In the genomic region with DNA sequence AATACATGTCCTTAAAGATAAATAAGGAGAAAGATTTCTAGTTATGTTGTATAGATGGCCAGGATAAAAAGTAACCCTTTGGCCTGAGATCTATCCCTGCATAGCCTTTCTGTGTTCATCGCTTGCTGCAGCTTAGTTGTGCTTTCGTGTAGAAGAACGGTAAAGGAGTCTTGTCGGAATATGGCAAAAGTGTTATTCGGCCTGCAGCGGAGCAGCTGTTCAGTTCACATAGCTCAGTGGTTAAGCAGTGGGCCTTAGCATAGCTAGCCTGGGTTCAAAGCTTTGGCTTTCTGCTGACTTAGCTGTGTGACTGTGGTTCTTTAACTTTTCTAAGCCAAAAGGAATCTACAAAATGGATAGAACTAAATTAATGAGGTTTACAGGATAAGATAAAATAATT, we compare ENCODE assay signal across 19 cellular contexts. TPM values are rescaled to one million over a fixed set of nuclear protein-coding genes. Genes with fewer than 3 reads are reported as not detected.
DNase-seq lines count a peak whose midpoint lies in the region; ATAC-seq and TF ChIP-seq lines count a peak whose summit lies in the region.
"Had no signal": no experiment of that assay in that cellular context is flagged by ENCODE, and none has a peak within 500 bp of the region (broad histone marks: within the 10 kb centered on the region; RNA-seq: fewer than 3 reads in every experiment).

No MANE protein-coding gene starts in this region.

- peak overlapping the region; percentile 21 for H3K27ac Mint-ChIP-seq in stimulated activated naive CD8-positive, alpha-beta T cell treated with anti-CD3 and anti-CD28 coated beads, Interleukin-15, Interleukin-2, amounts not matched to agents 100 ng/mL and 50 ng/mL, for 24 hours
- no peak overlapping the region for H3K27ac Mint-ChIP-seq in stimulated activated naive CD8-positive, alpha-beta T cell treated with anti-CD3 and anti-CD28 coated beads, Interleukin-15, amount 100 ng/mL, for 72 hours
- H3K27ac Mint-ChIP-seq in mesothelial cell of epicardium (peak overlapping the region; percentile 39), neural progenitor cell (no peak overlapping the region)
- H3K27ac Mint-ChIP-seq: IgD-negative memory B cell had no signal

- ATAC-seq in stimulated activated naive CD8-positive, alpha-beta T cell treated with anti-CD3 and anti-CD28 coated beads, Interleukin-15, amount 100 ng/mL, for 72 hours = no peak
- peak in 2 of 4 donors; percentile 46 to 60 for ATAC-seq in psoas muscle
- no peak for ATAC-seq in left lung

- no peaks in the 10 kb centered on the region for H3K79me2 ChIP-seq in neural progenitor cell (ENCODE audit: low read depth)

- H2AFZ ChIP-seq in neural progenitor cell (replicated peaks) = no peak overlapping the region

- no peaks in the 10 kb centered on the region for H3K9me3 Mint-ChIP-seq in stimulated activated naive CD8-positive, alpha-beta T cell treated with anti-CD3 and anti-CD28 coated beads, Interleukin-15, Interleukin-2, amounts not matched to agents 100 ng/mL and 50 ng/mL, for 24 hours
- no peaks in the 10 kb centered on the region for H3K9me3 Mint-ChIP-seq in stimulated activated naive CD8-positive, alpha-beta T cell treated with anti-CD3 and anti-CD28 coated beads, Interleukin-15, amount 100 ng/mL, for 72 hours
- H3K9me3 Mint-ChIP-seq in mesothelial cell of epicardium (no peaks in the 10 kb centered on the region), neural progenitor cell (no peaks in the 10 kb centered on the region)
- H3K9me3 Mint-ChIP-seq: IgD-negative memory B cell had no signal

- intact Hi-C loops in psoas muscle (cut with DNase I) (loop anchor here in 1 of 2 donors (10.0 kb wide), 1 partner anchor 52 kb away; the partner anchor contains the start of gene MALT1), left lung (cut with DNase I) (no loop called here)

- H3K4me3 Mint-ChIP-seq in stimulated activated naive CD8-positive, alpha-beta T cell treated with anti-CD3 and anti-CD28 coated beads, Interleukin-15, Interleukin-2, amounts not matched to agents 100 ng/mL and 50 ng/mL, for 24 hours = no peak overlapping the region
- no peak overlapping the region for H3K4me3 Mint-ChIP-seq in stimulated activated naive CD8-positive, alpha-beta T cell treated with anti-CD3 and anti-CD28 coated beads, Interleukin-15, amount 100 ng/mL, for 72 hours
- H3K4me3 Mint-ChIP-seq in mesothelial cell of epicardium (no peak overlapping the region), neural progenitor cell (no peak overlapping the region)
- H3K4me3 Mint-ChIP-seq: IgD-negative memory B cell had no signal

- H3K27ac ChIP-seq in psoas muscle (peak overlapping the region; percentile 63), neural progenitor cell (no peak overlapping the region), left lung (no peak overlapping the region)
- H3K27ac ChIP-seq: C4-2B, SJCRH30 had no signal

- H3K27me3 ChIP-seq in psoas muscle (ENCODE audit: insufficient read depth in 3 of 3, low read length in 2 of 3) (no peaks in the 10 kb centered on the region), neural progenitor cell (no peaks in the 10 kb centered on the region), left lung (no peaks in the 10 kb centered on the region)
- H3K27me3 ChIP-seq: SJCRH30 had no signal

- H3F3A ChIP-seq in neural progenitor cell (ENCODE audit: low read depth) = no peaks in the 10 kb centered on the region

- no peak overlapping the region for H3K4me3 ChIP-seq in psoas muscle
- no peak overlapping the region for H3K4me3 ChIP-seq in neural progenitor cell
- H3K4me3 ChIP-seq in left lung = no peak overlapping the region
- H3K4me3 ChIP-seq: SJCRH30 had no signal

- peaks cover 54% of the 10 kb centered on the region for H3K36me3 Mint-ChIP-seq in stimulated activated naive CD8-positive, alpha-beta T cell treated with anti-CD3 and anti-CD28 coated beads, Interleukin-15, Interleukin-2, amounts not matched to agents 100 ng/mL and 50 ng/mL, for 24 hours (ENCODE audit: low read depth)
- peaks cover 27% of the 10 kb centered on the region for H3K36me3 Mint-ChIP-seq in mesothelial cell of epicardium
- peaks cover 22% of the 10 kb centered on the region for H3K36me3 Mint-ChIP-seq in neural progenitor cell

- no peaks in the 10 kb centered on the region for H4K20me1 ChIP-seq in neural progenitor cell (ENCODE audit: low read depth)

- no peak for DNase-seq in stimulated activated naive CD8-positive, alpha-beta T cell treated with anti-CD3 and anti-CD28 coated beads, Interleukin-15, amount 100 ng/mL, for 72 hours
- DNase-seq in mesothelial cell of epicardium (ENCODE audit: low spot score in 2 of 2, unreplicated experiment in 2 of 2) = no peak
- DNase-seq in psoas muscle = no peak
- DNase-seq in neural progenitor cell (ENCODE audit: low spot score) = no peak
- DNase-seq in NCI-H2081 (lab: John Stamatoyannopoulos, UW) = no peak
- no peak for DNase-seq in left lung
- DNase-seq: AML-193, EL, GF-D8, MV-4-11, NCI-H1105 treated with DMSO at 0.1 percent for 48 hours, NCI-H2029 treated with DMSO at 0.1 percent for 48 hours, NCI-H2171 treated with DMSO at 0.1 percent for 48 hours, NCI-H524 treated with DMSO at 0.1 percent for 48 hours, OCI-M1 had no signal

- no peaks in the 10 kb centered on the region for H3K27me3 Mint-ChIP-seq in stimulated activated naive CD8-positive, alpha-beta T cell treated with anti-CD3 and anti-CD28 coated beads, Interleukin-15, Interleukin-2, amounts not matched to agents 100 ng/mL and 50 ng/mL, for 24 hours
- no peaks in the 10 kb centered on the region for H3K27me3 Mint-ChIP-seq in stimulated activated naive CD8-positive, alpha-beta T cell treated with anti-CD3 and anti-CD28 coated beads, Interleukin-15, amount 100 ng/mL, for 72 hours
- no peaks in the 10 kb centered on the region for H3K27me3 Mint-ChIP-seq in mesothelial cell of epicardium (ENCODE audit: low read depth)
- no peaks in the 10 kb centered on the region for H3K27me3 Mint-ChIP-seq in neural progenitor cell (ENCODE audit: insufficient read depth, low read depth)
- H3K27me3 Mint-ChIP-seq: IgD-negative memory B cell had no signal

- no peak overlapping the region for H3K4me2 ChIP-seq in neural progenitor cell

- TF ChIP-seq CTCF in mesothelial cell of epicardium (IDR thresholded peaks at IDR 0.05; ENCODE audit: unreplicated experiment) = no peak
- TF ChIP-seq CTCF in psoas muscle (IDR thresholded peaks at IDR 0.05) = no peak
- TF ChIP-seq CTCF in neural progenitor cell (IDR thresholded peaks at IDR 0.05) = no peak
- no peak for TF ChIP-seq CTCF in left lung (IDR thresholded peaks at IDR 0.05)

- H3K9me3 ChIP-seq in psoas muscle = peaks cover 5% of the 10 kb centered on the region
- H3K9me3 ChIP-seq in neural progenitor cell (ENCODE audit: low read depth) = no peaks in the 10 kb centered on the region
- no peaks in the 10 kb centered on the region for H3K9me3 ChIP-seq in left lung
- H3K9me3 ChIP-seq: SJCRH30 had no signal

- H3K4me1 ChIP-seq in psoas muscle (peaks cover 16% of the 10 kb centered on the region), neural progenitor cell (no peaks in the 10 kb centered on the region), left lung (no peaks in the 10 kb centered on the region)
- H3K4me1 ChIP-seq: SJCRH30 had no signal

- no peaks in the 10 kb centered on the region for H3K4me1 Mint-ChIP-seq in stimulated activated naive CD8-positive, alpha-beta T cell treated with anti-CD3 and anti-CD28 coated beads, Interleukin-15, Interleukin-2, amounts not matched to agents 100 ng/mL and 50 ng/mL, for 24 hours (ENCODE audit: low read depth)
- H3K4me1 Mint-ChIP-seq in stimulated activated naive CD8-positive, alpha-beta T cell treated with anti-CD3 and anti-CD28 coated beads, Interleukin-15, amount 100 ng/mL, for 72 hours = no peaks in the 10 kb centered on the region
- H3K4me1 Mint-ChIP-seq in mesothelial cell of epicardium = no peaks in the 10 kb centered on the region
- H3K4me1 Mint-ChIP-seq in neural progenitor cell = no peaks in the 10 kb centered on the region

- peaks cover under 1 to 3% of the 10 kb centered on the region in 2 donors for H3K36me3 ChIP-seq in psoas muscle (ENCODE audit: insufficient read depth in 1 of 2, low read depth in 1 of 2)
- peaks cover 3% of the 10 kb centered on the region for H3K36me3 ChIP-seq in neural progenitor cell
- peaks cover 0 to 23% of the 10 kb centered on the region in 2 donors for H3K36me3 ChIP-seq in left lung
- H3K36me3 ChIP-seq: SJCRH30 had no signal

- H3K9ac ChIP-seq in neural progenitor cell = no peak overlapping the region

- WGBS in psoas muscle, 3 donors = 52 to 64% (median 60%) methylated on average over 6 of the region's 6 CpGs

RNA-seq across cellular contexts. Expression of gene MALT1, which starts 55.4 kb away (rescaled TPM):
- total RNA-seq in mesothelial cell of epicardium (24.3 to 25.8 TPM (median 25.3 TPM) in 3 replicates), psoas muscle (10 to 100 TPM in 2 of 4 donors, 1 to 10 TPM in 2; 7.1 to 11.2 (median 9.8) TPM), neural progenitor cell (ENCODE audit: low replicate concordance) (24.4 and 28.4 TPM in 2 replicates), left lung (10 to 100 TPM; 17.1 to 23.0 TPM)
- 10 to 100 TPM in 1 of 3 donors, 1 to 10 TPM in 2; 3.2 to 10.3 (median 6.5) TPM for polyA plus RNA-seq in psoas muscle

Comparison
In these comparisons a context has a peak if more than half of its experiments do, and no peak if none do; other contexts are left out.
1. H3K27ac Mint-ChIP-seq: peak in stimulated activated naive CD8-positive, alpha-beta T cell treated with anti-CD3 and anti-CD28 coated beads, Interleukin-15, Interleukin-2, amounts not matched to agents 100 ng/mL and 50 ng/mL, for 24 hours (single experiment) and mesothelial cell of epicardium (single experiment); none in stimulated activated naive CD8-positive, alpha-beta T cell treated with anti-CD3 and anti-CD28 coated beads, Interleukin-15, amount 100 ng/mL, for 72 hours (0 of 2) and neural progenitor cell (single experiment).